1 cellular context compared by ENCODE assay signal in genomic region chr12:75635606-75636444, GRCh38.
TF ChIP-seq lines count a peak whose summit lies in the region.

No MANE protein-coding gene starts in this region.

TF ChIP-seq in HepG2, 621 proteins besides CTCF, POLR2A, EP300 and RAD21 (continued from another document and continues in another):
- TF ChIP-seq IKZF5 (CRISPR knock-in tag; IDR thresholded peaks at IDR 0.05) = no peak
- no peak for TF ChIP-seq TAF15 (IDR thresholded peaks at IDR 0.05; ENCODE audit: low read depth, low read length, poor library complexity, severe bottlenecking)
- no peak for TF ChIP-seq ZNF274 (CRISPR knock-in tag; IDR thresholded peaks at IDR 0.05)
- no peak for TF ChIP-seq BATF2 (CRISPR knock-in tag; IDR thresholded peaks at IDR 0.05)
- TF ChIP-seq SMYD3 (CRISPR knock-in tag; IDR thresholded peaks at IDR 0.05) = no peak
- no peak for TF ChIP-seq ZNF530 (CRISPR knock-in tag; IDR thresholded peaks at IDR 0.05; ENCODE audit: low read depth)
- peak; percentile 56; the same call in 1 of the 2 replicates for TF ChIP-seq HNF4A (CRISPR knock-in tag; IDR thresholded peaks at IDR 0.05)
- no peak for TF ChIP-seq CBX1 (IDR thresholded peaks at IDR 0.05; ENCODE audit: low read depth)
- TF ChIP-seq ZZZ3 (CRISPR knock-in tag; IDR thresholded peaks at IDR 0.05; ENCODE audit: borderline replicate concordance) = no peak
- TF ChIP-seq TCF12 (IDR thresholded peaks at IDR 0.05) = no peak
- no peak for TF ChIP-seq TCF12 (CRISPR knock-in tag; IDR thresholded peaks at IDR 0.05)
- TF ChIP-seq TERF1 (CRISPR knock-in tag; IDR thresholded peaks at IDR 0.05) = no peak
- TF ChIP-seq SKIL (CRISPR knock-in tag; IDR thresholded peaks at IDR 0.05; ENCODE audit: borderline replicate concordance) = no peak
- TF ChIP-seq HNF4G (IDR thresholded peaks at IDR 0.05; ENCODE audit: borderline replicate concordance, low read depth, low read length) = no peak
- no peak for TF ChIP-seq HNF4G (CRISPR knock-in tag; IDR thresholded peaks at IDR 0.05; ENCODE audit: borderline replicate concordance, low read depth)
- no peak for TF ChIP-seq AGO2 (optimal IDR thresholded peaks at IDR 0.05; ENCODE audit: low read depth, low read length)
- peak; percentile 75 for TF ChIP-seq ASH2L (IDR thresholded peaks at IDR 0.05; ENCODE audit: insufficient read length, low read depth, low read length)
- TF ChIP-seq NFIB (CRISPR knock-in tag; IDR thresholded peaks at IDR 0.05; ENCODE audit: borderline replicate concordance) = no peak
- TF ChIP-seq NPAS2 (CRISPR knock-in tag; IDR thresholded peaks at IDR 0.05; ENCODE audit: borderline replicate concordance) = no peak
- peak; percentile 63; the same call in 1 of the 2 replicates for TF ChIP-seq SIX4 (CRISPR knock-in tag; IDR thresholded peaks at IDR 0.05)
- peak in 1 of 2 experiments; percentile 57; a peak in 1 of 4 replicates for TF ChIP-seq HMGXB4 (CRISPR knock-in tag; IDR thresholded peaks at IDR 0.05; ENCODE audit: borderline replicate concordance in 1 of 2, low read depth in 1 of 2)
- TF ChIP-seq ZNF44 (CRISPR knock-in tag; IDR thresholded peaks at IDR 0.05) = no peak
- no peak for TF ChIP-seq LCORL (IDR thresholded peaks at IDR 0.05)
- no peak for TF ChIP-seq LCORL (CRISPR knock-in tag; IDR thresholded peaks at IDR 0.05)
- TF ChIP-seq ZNF10 (CRISPR knock-in tag; IDR thresholded peaks at IDR 0.05; ENCODE audit: borderline replicate concordance, low read depth) = no peak
- no peak for TF ChIP-seq DR1 (CRISPR knock-in tag; IDR thresholded peaks at IDR 0.05)
- TF ChIP-seq PATZ1 (CRISPR knock-in tag; IDR thresholded peaks at IDR 0.05) = peak; percentile 76
- no peak for TF ChIP-seq HNF1B (CRISPR knock-in tag; IDR thresholded peaks at IDR 0.05)
- TF ChIP-seq NFRKB (IDR thresholded peaks at IDR 0.05) = no peak
- no peak for TF ChIP-seq ZNF121 (CRISPR knock-in tag; IDR thresholded peaks at IDR 0.05)
- TF ChIP-seq BORCS8-MEF2B (CRISPR knock-in tag; IDR thresholded peaks at IDR 0.05) = no peak
- TF ChIP-seq ZFAT (CRISPR knock-in tag; conservative IDR thresholded peaks at IDR 0.05) = no peak
- no peak for TF ChIP-seq FIP1L1 (IDR thresholded peaks at IDR 0.05; ENCODE audit: borderline replicate concordance, insufficient read depth, low read depth, low read length)
- TF ChIP-seq ZNF280D (CRISPR knock-in tag; IDR thresholded peaks at IDR 0.05) = no peak
- TF ChIP-seq TP53 (CRISPR knock-in tag; conservative IDR thresholded peaks at IDR 0.05) = no peak
- TF ChIP-seq ARHGAP35 (CRISPR knock-in tag; IDR thresholded peaks at IDR 0.05; ENCODE audit: borderline replicate concordance) = no peak
- peak; percentile 74; the same call in 1 of the 2 replicates for TF ChIP-seq TBX2 (CRISPR knock-in tag; IDR thresholded peaks at IDR 0.05; ENCODE audit: borderline replicate concordance)
- no peak for TF ChIP-seq ZNF460 (CRISPR knock-in tag; IDR thresholded peaks at IDR 0.05; ENCODE audit: borderline replicate concordance)
- TF ChIP-seq ZNF740 (CRISPR knock-in tag; IDR thresholded peaks at IDR 0.05) = peak; percentile 92
- no peak for TF ChIP-seq ZNF660 (CRISPR knock-in tag; IDR thresholded peaks at IDR 0.05; ENCODE audit: borderline replicate concordance, low read depth)
- TF ChIP-seq SMAD9 (CRISPR knock-in tag; IDR thresholded peaks at IDR 0.05) = no peak
- TF ChIP-seq AFF4 (CRISPR knock-in tag; IDR thresholded peaks at IDR 0.05) = peak; percentile 46; the same call in 1 of the 2 replicates
